In the genomic region with DNA sequence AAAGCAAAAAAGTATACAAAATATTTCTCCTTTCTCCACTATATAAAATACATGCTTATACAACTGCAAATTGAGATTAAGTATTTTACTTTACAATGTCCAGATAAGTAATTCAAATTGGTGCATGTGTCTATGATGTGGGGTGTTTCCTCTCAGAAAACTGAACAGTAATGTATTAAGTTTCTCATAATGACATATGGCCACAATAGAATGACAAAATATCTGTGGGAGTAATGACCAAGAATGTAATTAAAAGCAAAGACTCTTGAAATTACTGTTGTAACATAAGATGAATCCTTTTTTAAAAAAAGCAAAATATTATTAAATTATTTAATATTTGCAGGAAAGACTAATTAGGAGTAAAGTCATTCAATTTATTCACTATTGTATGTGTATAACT, we compare ENCODE assay signal across 22 cellular contexts.
DNase-seq lines count a peak whose midpoint lies in the region; ATAC-seq, FAIRE-seq and TF ChIP-seq lines count a peak whose summit lies in the region.
"Had no signal": no experiment of that assay in that cellular context is flagged by ENCODE, and none has a peak within 500 bp of the region (broad histone marks: within the 10 kb centered on the region; RNA-seq: fewer than 3 reads in every experiment).

No MANE protein-coding gene starts in this region.

- no peaks in the 10 kb centered on the region for H3K36me3 ChIP-seq in kidney (ENCODE audit: control insufficient read depth in 1 of 2, insufficient read depth in 2 of 2, low read length in 2 of 2)

- intact Hi-C loops in kidney (cut with DNase I): no loop called here

- H3K4me1 ChIP-seq in kidney (ENCODE audit: control insufficient read depth in 1 of 2, insufficient read depth in 1 of 2, low read depth in 1 of 2, low read length in 2 of 2): no peaks in the 10 kb centered on the region
- H3K4me1 ChIP-seq: BLaER1 treated with 17β-estradiol and CSF1 and Interleukin-3, amounts not matched to agents 10 nM and 100 nM had no signal

- H3K27ac ChIP-seq in kidney (ENCODE audit: low read depth in 2 of 2, low read length in 2 of 2): no peak overlapping the region
- H3K27ac ChIP-seq: BLaER1 treated with 17β-estradiol and CSF1 and Interleukin-3, amounts not matched to agents 10 nM and 100 nM; C4-2B had no signal

- FAIRE-seq in G401.6 (lab: Jason Lieb, UNC): peak; percentile 70
- FAIRE-seq in kidney (lab: Jason Lieb, UNC): peak; percentile 30
- FAIRE-seq: A204.1, GM12891 had no signal

- no peak overlapping the region for H3K9ac ChIP-seq in kidney (ENCODE audit: low read length in 2 of 2)
- H3K9ac ChIP-seq: BLaER1 treated with 17β-estradiol and CSF1 and Interleukin-3, amounts not matched to agents 10 nM and 100 nM had no signal

- ATAC-seq in HG03175 (IDR thresholded peaks at IDR 0.05; ENCODE audit: unreplicated experiment) (no peak), GM19467 (IDR thresholded peaks at IDR 0.05; ENCODE audit: unreplicated experiment) (no peak), GM21447 (IDR thresholded peaks at IDR 0.05; ENCODE audit: unreplicated experiment) (no peak)
- ATAC-seq: CD8-positive, alpha-beta T cell had no signal

- no peak overlapping the region for H3K4me3 ChIP-seq in kidney (ENCODE audit: low read length in 2 of 2)
- H3K4me3 ChIP-seq: BLaER1 treated with 17β-estradiol and CSF1 and Interleukin-3, amounts not matched to agents 10 nM and 100 nM had no signal

- DNase-seq in NCI-H2171 treated with DMSO at 0.1 percent for 48 hours (lab: John Stamatoyannopoulos, UW) (peak; percentile 44), NCI-H2171 (lab: John Stamatoyannopoulos, UW) (no peak), NCI-H69 (lab: John Stamatoyannopoulos, UW) (peak; percentile 40), kidney (no peak)
- DNase-seq: 8988T; AML-193; CD4-positive, alpha-beta T cell; CD8-positive, alpha-beta T cell; DMS 273 treated with DMSO at 0.1 percent for 48 hours; DMS153; DMS53; DMS79; DND-41; EL had no signal

- TF ChIP-seq CTCF in kidney (IDR thresholded peaks at IDR 0.05; ENCODE audit: borderline replicate concordance, extremely low read depth, insufficient read depth): no peak

- no peaks in the 10 kb centered on the region for H3K9me3 ChIP-seq in kidney (ENCODE audit: control insufficient read depth in 1 of 2, low read length in 2 of 2)

Comparison
In these comparisons a context has a peak if more than half of its experiments do, and no peak if none do; other contexts are left out.
1. DNase-seq: peak in NCI-H2171 treated with DMSO at 0.1 percent for 48 hours (single experiment) and NCI-H69 (single experiment); none in NCI-H2171 (single experiment) and kidney (single experiment).